9 cellular contexts compared by ENCODE assay signal in the genomic region with DNA sequence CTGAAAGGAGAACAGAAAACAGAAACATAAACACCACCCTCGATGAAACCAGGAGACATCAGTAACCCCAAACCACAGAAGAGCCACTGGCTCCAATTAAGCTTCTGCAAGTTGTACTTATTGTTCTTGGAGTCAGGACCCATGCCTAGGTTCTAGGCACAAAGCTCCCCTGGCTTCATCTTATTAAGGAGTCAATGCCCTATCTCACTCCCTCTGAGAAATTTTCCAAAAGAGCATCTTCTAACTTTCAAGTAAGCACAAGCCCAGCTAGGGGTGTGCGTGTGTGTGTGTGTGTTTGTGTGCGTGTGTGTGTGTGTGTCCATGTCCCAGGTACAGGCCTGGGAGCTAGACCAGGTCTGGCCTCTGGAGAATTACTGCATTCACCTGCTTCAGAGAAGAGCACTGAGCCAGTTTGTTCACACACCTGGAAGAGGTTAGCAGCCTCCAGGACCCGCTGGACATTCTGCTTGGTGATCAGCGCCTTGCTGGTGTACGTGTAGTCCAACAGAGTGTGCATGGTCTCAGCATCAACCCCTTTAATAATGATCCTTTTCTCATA. TPM values are rescaled to one million over a fixed set of nuclear protein-coding genes. Genes with fewer than 3 reads are reported as not detected.
DNase-seq lines count a peak whose midpoint lies in the region; ATAC-seq and TF ChIP-seq lines count a peak whose summit lies in the region.
"Had no signal": no experiment of that assay in that cellular context is flagged by ENCODE, and none has a peak within 500 bp of the region (broad histone marks: within the 10 kb centered on the region; RNA-seq: fewer than 3 reads in every experiment).

No MANE protein-coding gene starts in this region.

- no peaks in the 10 kb centered on the region for H3K27me3 ChIP-seq in gastrocnemius medialis

- H3K27ac Mint-ChIP-seq in naive thymus-derived CD8-positive, alpha-beta T cell, result peak overlapping the region; percentile 4 to 88 (median 73)

- no peaks in the 10 kb centered on the region for H3K9me3 ChIP-seq in gastrocnemius medialis

- peaks cover 21 to 89% (median 41%) of the 10 kb centered on the region in 3 donors for H3K36me3 Mint-ChIP-seq in naive thymus-derived CD8-positive, alpha-beta T cell

- ATAC-seq in GM18907 (IDR thresholded peaks at IDR 0.05; ENCODE audit: unreplicated experiment), result peak; percentile 62
- ATAC-seq in HG02678 (IDR thresholded peaks at IDR 0.05; ENCODE audit: unreplicated experiment), result peak; percentile 89
- ATAC-seq in naive thymus-derived CD8-positive, alpha-beta T cell, result no peak
- ATAC-seq in gastrocnemius medialis, result no peak

- POLR2A ChIA-PET in naive thymus-derived CD8-positive, alpha-beta T cell (lab: Charles Lee), result interaction anchor here (1.1 kb wide), 1 partner anchor 11 kb away, joined by 4 read pairs; no protein-coding TSS in a partner anchor

- TF ChIP-seq CTCF in gastrocnemius medialis (IDR thresholded peaks at IDR 0.05 in 4 of 5, conservative IDR thresholded peaks at IDR 0.05 in 1 of 5), result no peak

- peak overlapping the region in 2 of 10 donors; percentile 3 to 55 for H3K4me3 Mint-ChIP-seq in naive thymus-derived CD8-positive, alpha-beta T cell

- peak; percentile 88 for DNase-seq in MV-4-11 (lab: John Stamatoyannopoulos, UW)
- no peak for DNase-seq in naive thymus-derived CD8-positive, alpha-beta T cell
- no peak for DNase-seq in G401 (ENCODE audit: low spot score)
- no peak for DNase-seq in gastrocnemius medialis
- DNase-seq in NCI-H526 (lab: John Stamatoyannopoulos, UW), result no peak
- DNase-seq in NCI-H446 (lab: John Stamatoyannopoulos, UW), result no peak

- H3K27me3 Mint-ChIP-seq in naive thymus-derived CD8-positive, alpha-beta T cell, result no peaks in the 10 kb centered on the region

- in situ Hi-C loops in G401 (cut with HindIII; ENCODE audit: low sequenced_read_pairs) (no loop called here), gastrocnemius medialis (cut with MboI; ENCODE audit: low sequenced_read_pairs in 4 of 4) (no loop called here)

- no peak overlapping the region for H3K27ac ChIP-seq in gastrocnemius medialis

- H3K4me1 ChIP-seq in gastrocnemius medialis, result peaks cover 5% of the 10 kb centered on the region in 2 donors

- H3K9me3 Mint-ChIP-seq in naive thymus-derived CD8-positive, alpha-beta T cell, result peaks cover 0 to 3% (median 0%) of the 10 kb centered on the region in 9 donors

- H3K36me3 ChIP-seq in gastrocnemius medialis, result no peaks in the 10 kb centered on the region

- TF ChIP-seq POLR2A in gastrocnemius medialis (IDR thresholded peaks at IDR 0.05), result no peak

- peaks cover 26 to 54% (median 46%) of the 10 kb centered on the region in 4 donors for H3K4me1 Mint-ChIP-seq in naive thymus-derived CD8-positive, alpha-beta T cell

- intact Hi-C loops in gastrocnemius medialis (cut with DNase I; ENCODE audit: low total_unique reads), result no loop called here

- H3K4me3 ChIP-seq in gastrocnemius medialis, result no peak overlapping the region

RNA-seq across cellular contexts. Expression of a gene that starts 28.0 kb away (rescaled TPM):
- total RNA-seq in naive thymus-derived CD8-positive, alpha-beta T cell, result 10 to 100 TPM; 58.9 to 59.0 TPM
- polyA plus RNA-seq in naive thymus-derived CD8-positive, alpha-beta T cell, result 10 to 100 TPM in 2 of 3 donors, 1 to 10 TPM in 1; 7.6 to 20.7 (median 18.6) TPM
- not detected in 2 replicates for total RNA-seq in G401 (2014; rRNA removed; shearing (Covaris generic))
- total RNA-seq in gastrocnemius medialis, result under 1 TPM; 0.15 to 0.31 (median 0.30) TPM
- total RNA-seq: myocyte had no signal

Comparison
In these comparisons a context has a peak if more than half of its experiments do, and no peak if none do; other contexts are left out.
1. ATAC-seq: peak in GM18907 (single experiment) and HG02678 (single experiment); none in naive thymus-derived CD8-positive, alpha-beta T cell (0 of 2) and gastrocnemius medialis (0 of 2).
2. RNA of a gene that starts 28.0 kb away (total RNA-seq): 58.9 to 59.0 TPM in naive thymus-derived CD8-positive, alpha-beta T cell; 0.15 to 0.31 TPM in gastrocnemius medialis and not detected in G401; every median in the first group is over 10 times any median in the second.